ENCODE assay signal across 23 cellular contexts in genomic region chr3:82342521-82342920, GRCh38.
"Had no signal": no experiment of that assay in that cellular context is flagged by ENCODE, and none has a peak within 500 bp of the region (broad histone marks: within the 10 kb centered on the region; RNA-seq: fewer than 3 reads in every experiment).

No MANE protein-coding gene starts in this region.

- H3K27ac ChIP-seq: ascending aorta, body of pancreas, Peyer's patch, RWPE1, VCaP had no signal

- H3K9me3 ChIP-seq: ascending aorta, body of pancreas, Peyer's patch had no signal

- H3K36me3 ChIP-seq: ascending aorta, Peyer's patch had no signal

- H3K27me3 Mint-ChIP-seq: activated CD8-positive, alpha-beta T cell treated with anti-CD3 and anti-CD28 coated beads for 36 hours; activated naive CD4-positive, alpha-beta T cell treated with anti-CD3 and anti-CD28 coated beads, Interleukin-2, amount 10 ng/mL, durations not matched to agents 7 days and 5 days; central memory CD8-positive, alpha-beta T cell had no signal

- H3K27me3 ChIP-seq: ascending aorta, body of pancreas, Peyer's patch had no signal

- H3K4me3 ChIP-seq: ascending aorta, body of pancreas, Peyer's patch had no signal

- H3K4me3 Mint-ChIP-seq: activated CD8-positive, alpha-beta T cell treated with anti-CD3 and anti-CD28 coated beads for 36 hours; activated naive CD4-positive, alpha-beta T cell treated with anti-CD3 and anti-CD28 coated beads, Interleukin-2, amount 10 ng/mL, durations not matched to agents 7 days and 5 days; activated T-cell treated with anti-CD3 and anti-CD28 coated beads, Interleukin-2, amount 50 U/mL, for 72 hours; central memory CD8-positive, alpha-beta T cell had no signal

- H3K4me1 Mint-ChIP-seq: activated naive CD4-positive, alpha-beta T cell treated with anti-CD3 and anti-CD28 coated beads, Interleukin-2, amount 10 ng/mL, durations not matched to agents 7 days and 5 days; central memory CD8-positive, alpha-beta T cell had no signal

- DNase-seq: activated CD4-positive, alpha-beta T cell treated with anti-CD3 and anti-CD28 coated beads for 4 hours; activated CD8-positive, alpha-beta memory T cell treated with anti-CD3 and anti-CD28 coated beads, Interleukin-2, amount 50 U/mL, for 4 hours; activated CD8-positive, alpha-beta T cell treated with anti-CD3 and anti-CD28 coated beads for 36 hours; activated gamma-delta T cell treated with Interleukin-2 at 50 U/mL for 16 hours; activated naive CD4-positive, alpha-beta T cell treated with anti-CD3 and anti-CD28 coated beads, Interleukin-2, amount 10 ng/mL, durations not matched to agents 7 days and 5 days; activated T-cell treated with anti-CD3 and anti-CD28 coated beads, Interleukin-2, amount 50 U/mL, for 72 hours; amniotic stem cell; body of pancreas; KG1; NCI-H1048; NCI-H146; NCI-H187 treated with DMSO at 0.1 percent for 48 hours; NCI-H2081 treated with DMSO at 0.1 percent for 48 hours; NCI-H446; NCI-H524; Peyer's patch; Right ventricle myocardium superior; T-helper 1 cell had no signal

- H3K4me1 ChIP-seq: ascending aorta, body of pancreas, Peyer's patch had no signal

- H3K27ac Mint-ChIP-seq: activated CD8-positive, alpha-beta T cell treated with anti-CD3 and anti-CD28 coated beads for 36 hours; activated naive CD4-positive, alpha-beta T cell treated with anti-CD3 and anti-CD28 coated beads, Interleukin-2, amount 10 ng/mL, durations not matched to agents 7 days and 5 days; activated T-cell treated with anti-CD3 and anti-CD28 coated beads, Interleukin-2, amount 50 U/mL, for 72 hours; activated T-helper 2 cell treated with anti-CD3 and anti-CD28 coated beads, Interferon-gamma antibody, Interleukin-2, Interleukin-4, amounts not matched to agents 10 μg/mL and 5 μg/mL and 100 μg/mL, durations not matched to agents 14 hours and 24 hours and 36 hours had no signal

- ATAC-seq: activated CD8-positive, alpha-beta T cell treated with anti-CD3 and anti-CD28 coated beads for 36 hours; activated T-cell treated with anti-CD3 and anti-CD28 coated beads, Interleukin-2, amount 50 U/mL, for 72 hours; body of pancreas had no signal

- H3K36me3 Mint-ChIP-seq: activated naive CD4-positive, alpha-beta T cell treated with anti-CD3 and anti-CD28 coated beads, Interleukin-2, amount 10 ng/mL, durations not matched to agents 7 days and 5 days had no signal
